Comparison of ENCODE assay signal across 17 cellular contexts in genomic region chr19:49256691-49257090, GRCh38.
A peak's percentile ranks its signal among the peaks of the same experiment; 100 is the strongest.
DNase-seq lines count a peak whose midpoint lies in the region; ATAC-seq and TF ChIP-seq lines count a peak whose summit lies in the region.
"Had no signal": no experiment of that assay in that cellular context is flagged by ENCODE, and none has a peak within 500 bp of the region (broad histone marks: within the 10 kb centered on the region; RNA-seq: fewer than 3 reads in every experiment).

No MANE protein-coding gene starts in this region.

- DNase-seq in heart right ventricle = no peak
- DNase-seq in Right ventricle myocardium inferior (ENCODE audit: missing footprints) = no peak
- peak; percentile 1 for DNase-seq in fibroblast of the aortic adventitia (ENCODE audit: low read depth)
- DNase-seq in pulmonary artery endothelial cell (ENCODE audit: low read depth, low spot score) = peak; percentile 32
- DNase-seq in foreskin keratinocyte = no peak
- DNase-seq: Caco-2; CD4-positive, CD25-positive, alpha-beta regulatory T cell; CD8-positive, alpha-beta T cell; DMS153; DND-41; GM23248; H7; HCEC 1CT had no signal

- H3K27me3 ChIP-seq in heart right ventricle (no peaks in the 10 kb centered on the region), foreskin keratinocyte (no peaks in the 10 kb centered on the region)
- H3K27me3 ChIP-seq: BLaER1 had no signal

- peak overlapping the region in 3 of 10 donors; percentile 10 to 35 (median 26) for H3K27ac ChIP-seq in heart right ventricle
- H3K27ac ChIP-seq in foreskin keratinocyte = no peak overlapping the region
- H3K27ac ChIP-seq: 22Rv1, BLaER1, C4-2B, GM23248 had no signal

- peak; percentile 28 to 74 (median 54) for ATAC-seq in heart right ventricle
- ATAC-seq in Right ventricle myocardium inferior = no peak
- no peak for ATAC-seq in HG02852 (IDR thresholded peaks at IDR 0.05; ENCODE audit: unreplicated experiment)
- no peak for ATAC-seq in foreskin keratinocyte
- ATAC-seq: CD8-positive, alpha-beta T cell had no signal

- H3K36me3 ChIP-seq in heart right ventricle = no peaks in the 10 kb centered on the region
- H3K36me3 ChIP-seq: BLaER1 had no signal

- 63 to 79% methylated on average over 3 of the region's 3 CpGs for WGBS in heart right ventricle, 2 donors

- peaks cover 0 to 19% (median 4%) of the 10 kb centered on the region in 9 donors for H3K4me1 ChIP-seq in heart right ventricle
- no peaks in the 10 kb centered on the region for H3K4me1 ChIP-seq in foreskin keratinocyte
- H3K4me1 ChIP-seq: BLaER1, Caco-2 had no signal

- H3K9me3 ChIP-seq in heart right ventricle = peaks cover 0 to 20% (median 9%) of the 10 kb centered on the region in 11 donors

- intact Hi-C loops in heart right ventricle (cut with DNase I) = no loop called here
- intact Hi-C loops in Right ventricle myocardium inferior (cut with DNase I) = no loop called here

- H3K4me3 ChIP-seq in heart right ventricle (no peak overlapping the region), fibroblast of the aortic adventitia (ENCODE audit: low read depth, low read length) (no peak overlapping the region)
- H3K4me3 ChIP-seq: BLaER1, GM23248 had no signal

- TF ChIP-seq CTCF in heart right ventricle (IDR thresholded peaks at IDR 0.05) (no peak), fibroblast of the aortic adventitia (IDR thresholded peaks at IDR 0.05; ENCODE audit: insufficient read depth, low read length) (no peak), foreskin keratinocyte (conservative IDR thresholded peaks at IDR 0.05) (no peak)

Comparison
In these comparisons a context has a peak if more than half of its experiments do, and no peak if none do; other contexts are left out.
1. ATAC-seq: peak in heart right ventricle (8 of 8); none in Right ventricle myocardium inferior (single experiment), HG02852 (single experiment) and foreskin keratinocyte (single experiment).
2. DNase-seq: peak in fibroblast of the aortic adventitia (single experiment) and pulmonary artery endothelial cell (single experiment); none in heart right ventricle (0 of 2), Right ventricle myocardium inferior (single experiment) and foreskin keratinocyte (0 of 2).